In genomic region chr7:78141533-78142281, GRCh38 we compare ENCODE assay signal across 15 cellular contexts.
DNase-seq lines count a peak whose midpoint lies in the region; ATAC-seq and TF ChIP-seq lines count a peak whose summit lies in the region.
"Had no signal": no experiment of that assay in that cellular context is flagged by ENCODE, and none has a peak within 500 bp of the region (broad histone marks: within the 10 kb centered on the region; RNA-seq: fewer than 3 reads in every experiment).

No MANE protein-coding gene starts in this region.

- intact Hi-C loops in Caco-2 (cut with micrococcal nuclease; ENCODE audit: unreplicated experiment) (no loop called here), sciatic nerve (cut with DNase I) (no loop called here), thyroid gland (cut with DNase I) (no loop called here)

- POLR2A ChIA-PET in Caco-2 (lab: Charles Lee), result no interaction called here

- no peaks in the 10 kb centered on the region for H3K36me3 Mint-ChIP-seq in Caco-2 (ENCODE audit: insufficient read depth, unreplicated experiment)
- H3K36me3 Mint-ChIP-seq: naive thymus-derived CD8-positive, alpha-beta T cell had no signal

- no peak overlapping the region for H3K27ac ChIP-seq in thyroid gland
- no peak overlapping the region for H3K27ac ChIP-seq in Peyer's patch
- H3K27ac ChIP-seq: BLaER1 treated with 17β-estradiol and CSF1 and Interleukin-3, amounts not matched to agents 10 nM and 100 nM; transverse colon; WERI-Rb-1 had no signal

- no TSS peak for BruUV-seq in Caco-2 (replicated peaks; lab: Mats Ljungman, UMichigan)

- DNase-seq in AG10803 (ENCODE audit: low read depth), result peak; percentile 84
- DNase-seq in Kasumi-1 (lab: John Stamatoyannopoulos, UW), result peak; percentile 7 to 20
- peak; percentile 34 for DNase-seq in amniotic epithelial cell (ENCODE audit: low read depth)
- peak; percentile 16 for DNase-seq in iris pigment epithelial cell (ENCODE audit: low read depth)
- no peak for DNase-seq in Caco-2
- no peak for DNase-seq in sciatic nerve (ENCODE audit: low spot score)
- DNase-seq in thyroid gland, result no peak
- no peak for DNase-seq in Peyer's patch
- DNase-seq: naive thymus-derived CD8-positive, alpha-beta T cell; NCI-H2029 treated with DMSO at 0.1 percent for 48 hours; RPMI8226; small intestine; transverse colon; WERI-Rb-1 had no signal

- H3K4me1 Mint-ChIP-seq in Caco-2 (ENCODE audit: low read depth, unreplicated experiment), result no peaks in the 10 kb centered on the region
- H3K4me1 Mint-ChIP-seq: naive thymus-derived CD8-positive, alpha-beta T cell had no signal

- CTCF ChIA-PET in Caco-2 (lab: Charles Lee), result no interaction called here

- TF ChIP-seq CTCF in AG10803 (conservative IDR thresholded peaks at IDR 0.05; ENCODE audit: low read length), result no peak
- no peak for TF ChIP-seq CTCF in Caco-2 (IDR thresholded peaks at IDR 0.05; ENCODE audit: insufficient read depth in 1 of 2, low read depth in 1 of 2, low read length in 1 of 2, severe bottlenecking in 1 of 2, unreplicated experiment in 1 of 2)
- TF ChIP-seq CTCF in thyroid gland (IDR thresholded peaks at IDR 0.05), result no peak
- no peak for TF ChIP-seq CTCF in Peyer's patch (IDR thresholded peaks at IDR 0.05)

- peaks cover 26% of the 10 kb centered on the region for H3K27me3 Mint-ChIP-seq in Caco-2 (ENCODE audit: insufficient read depth, unreplicated experiment)

- no peak for TF ChIP-seq POLR2A in thyroid gland (IDR thresholded peaks at IDR 0.05)
- TF ChIP-seq POLR2A in Peyer's patch (IDR thresholded peaks at IDR 0.05), result no peak

- no peaks in the 10 kb centered on the region for H3K9me3 Mint-ChIP-seq in Caco-2 (ENCODE audit: unreplicated experiment)
- H3K9me3 Mint-ChIP-seq: naive thymus-derived CD8-positive, alpha-beta T cell had no signal

- no peaks in the 10 kb centered on the region for H3K27me3 ChIP-seq in Caco-2 (replicated peaks; ENCODE audit: control insufficient read depth, insufficient read depth, low read length)
- H3K27me3 ChIP-seq in thyroid gland, result no peaks in the 10 kb centered on the region
- no peaks in the 10 kb centered on the region for H3K27me3 ChIP-seq in Peyer's patch
- H3K27me3 ChIP-seq: BLaER1 treated with 17β-estradiol and CSF1 and Interleukin-3, amounts not matched to agents 10 nM and 100 nM; transverse colon had no signal

- H3K4me1 ChIP-seq in Caco-2, result no peaks in the 10 kb centered on the region
- H3K4me1 ChIP-seq in thyroid gland, result no peaks in the 10 kb centered on the region
- H3K4me1 ChIP-seq in Peyer's patch, result no peaks in the 10 kb centered on the region
- H3K4me1 ChIP-seq: BLaER1 treated with 17β-estradiol and CSF1 and Interleukin-3, amounts not matched to agents 10 nM and 100 nM; transverse colon had no signal

- no peak overlapping the region for H3K4me3 ChIP-seq in AG10803 (ENCODE audit: low read length)
- no peak overlapping the region for H3K4me3 ChIP-seq in Caco-2 (ENCODE audit: low read depth, low read length)
- no peak overlapping the region for H3K4me3 ChIP-seq in thyroid gland (replicated peaks in 1 of 3)
- H3K4me3 ChIP-seq in Peyer's patch, result no peak overlapping the region
- H3K4me3 ChIP-seq: BLaER1 treated with 17β-estradiol and CSF1 and Interleukin-3, amounts not matched to agents 10 nM and 100 nM; transverse colon had no signal

- 89 to 91% methylated on average over 9 of the region's 9 CpGs for WGBS in thyroid gland, 2 donors

- ATAC-seq in sciatic nerve, result no peak
- ATAC-seq: naive thymus-derived CD8-positive, alpha-beta T cell had no signal

- H3K36me3 ChIP-seq in Caco-2 (ENCODE audit: control insufficient read depth, insufficient read depth, low read length) (no peaks in the 10 kb centered on the region), thyroid gland (no peaks in the 10 kb centered on the region), Peyer's patch (no peaks in the 10 kb centered on the region)
- H3K36me3 ChIP-seq: BLaER1 treated with 17β-estradiol and CSF1 and Interleukin-3, amounts not matched to agents 10 nM and 100 nM; transverse colon; WERI-Rb-1 had no signal

- no peak overlapping the region for H3K27ac Mint-ChIP-seq in Caco-2 (ENCODE audit: unreplicated experiment)
- H3K27ac Mint-ChIP-seq: naive thymus-derived CD8-positive, alpha-beta T cell had no signal

- no peaks in the 10 kb centered on the region for H3K9me3 ChIP-seq in Caco-2
- no peaks in the 10 kb centered on the region for H3K9me3 ChIP-seq in thyroid gland
- no peaks in the 10 kb centered on the region for H3K9me3 ChIP-seq in Peyer's patch
- H3K9me3 ChIP-seq: BLaER1 treated with 17β-estradiol and CSF1 and Interleukin-3, amounts not matched to agents 10 nM and 100 nM; transverse colon had no signal

- no peak overlapping the region for H3K4me3 Mint-ChIP-seq in Caco-2 (ENCODE audit: unreplicated experiment)
- H3K4me3 Mint-ChIP-seq: naive thymus-derived CD8-positive, alpha-beta T cell had no signal

Comparison
In these comparisons a context has a peak if more than half of its experiments do, and no peak if none do; other contexts are left out.
1. DNase-seq: peak in AG10803 (single experiment), Kasumi-1 (2 of 2), amniotic epithelial cell (single experiment) and iris pigment epithelial cell (single experiment); none in Caco-2 (0 of 2), sciatic nerve (single experiment), thyroid gland (0 of 2) and Peyer's patch (0 of 3).